8 cellular contexts compared by ENCODE assay signal in genomic region chr6:142551145-142551811, GRCh38.
DNase-seq lines count a peak whose midpoint lies in the region; ATAC-seq lines count a peak whose summit lies in the region.

No MANE protein-coding gene starts in this region.

- H3K4me3 Mint-ChIP-seq in activated CD8-positive, alpha-beta memory T cell treated with anti-CD3 and anti-CD28 coated beads, Interleukin-2, amount 10 ng/mL, durations not matched to agents 7 days and 5 days: no peak overlapping the region
- no peak overlapping the region for H3K4me3 Mint-ChIP-seq in stimulated activated memory B cell treated with anti-CD40 and anti-IgM and Interleukin-4, amounts not matched to agents 10 μg/mL and 1 μg/mL and 100 μg/mL, for 72 hours

- peak in 2 of 3 experiments; percentile 29 to 52 for DNase-seq in NCI-H1417 (lab: John Stamatoyannopoulos, UW)
- DNase-seq in NCI-H1417 treated with DMSO at 0.1 percent for 48 hours (lab: John Stamatoyannopoulos, UW): no peak
- DNase-seq in activated CD8-positive, alpha-beta memory T cell treated with anti-CD3 and anti-CD28 coated beads, Interleukin-2, amount 10 ng/mL, durations not matched to agents 7 days and 5 days: peak; percentile 62
- DNase-seq in glomerular visceral epithelial cell (ENCODE audit: extremely low spot score): peak; percentile 88
- DNase-seq in superior temporal gyrus (ENCODE audit: extremely low spot score): no peak
- no peak for DNase-seq in germinal center (ENCODE audit: low spot score)
- no peak for DNase-seq in NK-92 (lab: John Stamatoyannopoulos, UW; ENCODE audit: unreplicated experiment)

- H3K4me1 Mint-ChIP-seq in activated CD8-positive, alpha-beta memory T cell treated with anti-CD3 and anti-CD28 coated beads, Interleukin-2, amount 10 ng/mL, durations not matched to agents 7 days and 5 days: peaks cover 24% of the 10 kb centered on the region
- no peaks in the 10 kb centered on the region for H3K4me1 Mint-ChIP-seq in stimulated activated memory B cell treated with anti-CD40 and anti-IgM and Interleukin-4, amounts not matched to agents 10 μg/mL and 1 μg/mL and 100 μg/mL, for 72 hours

- H3K9me3 Mint-ChIP-seq in activated CD8-positive, alpha-beta memory T cell treated with anti-CD3 and anti-CD28 coated beads, Interleukin-2, amount 10 ng/mL, durations not matched to agents 7 days and 5 days (ENCODE audit: low read depth): no peaks in the 10 kb centered on the region
- H3K9me3 Mint-ChIP-seq in stimulated activated memory B cell treated with anti-CD40 and anti-IgM and Interleukin-4, amounts not matched to agents 10 μg/mL and 1 μg/mL and 100 μg/mL, for 72 hours: no peaks in the 10 kb centered on the region

- CTCF ChIA-PET in activated CD8-positive, alpha-beta memory T cell treated with anti-CD3 and anti-CD28 coated beads, Interleukin-2, amount 10 ng/mL, durations not matched to agents 7 days and 5 days (lab: Charles Lee): interaction anchor here (1.3 kb wide), 1 partner anchor 78 kb away, joined by 3 read pairs; no protein-coding TSS in a partner anchor

- no peaks in the 10 kb centered on the region for H3K36me3 Mint-ChIP-seq in activated CD8-positive, alpha-beta memory T cell treated with anti-CD3 and anti-CD28 coated beads, Interleukin-2, amount 10 ng/mL, durations not matched to agents 7 days and 5 days
- no peaks in the 10 kb centered on the region for H3K36me3 Mint-ChIP-seq in stimulated activated memory B cell treated with anti-CD40 and anti-IgM and Interleukin-4, amounts not matched to agents 10 μg/mL and 1 μg/mL and 100 μg/mL, for 72 hours

- ATAC-seq in activated CD8-positive, alpha-beta memory T cell treated with anti-CD3 and anti-CD28 coated beads, Interleukin-2, amount 10 ng/mL, durations not matched to agents 7 days and 5 days: peak; percentile 79
- peak; percentile 47 for ATAC-seq in stimulated activated memory B cell treated with anti-CD40 and anti-IgM and Interleukin-4, amounts not matched to agents 10 μg/mL and 1 μg/mL and 100 μg/mL, for 72 hours

- H3K27ac Mint-ChIP-seq in activated CD8-positive, alpha-beta memory T cell treated with anti-CD3 and anti-CD28 coated beads, Interleukin-2, amount 10 ng/mL, durations not matched to agents 7 days and 5 days: no peak overlapping the region
- no peak overlapping the region for H3K27ac Mint-ChIP-seq in stimulated activated memory B cell treated with anti-CD40 and anti-IgM and Interleukin-4, amounts not matched to agents 10 μg/mL and 1 μg/mL and 100 μg/mL, for 72 hours

- peaks cover 22% of the 10 kb centered on the region for H3K27me3 Mint-ChIP-seq in activated CD8-positive, alpha-beta memory T cell treated with anti-CD3 and anti-CD28 coated beads, Interleukin-2, amount 10 ng/mL, durations not matched to agents 7 days and 5 days
- H3K27me3 Mint-ChIP-seq in stimulated activated memory B cell treated with anti-CD40 and anti-IgM and Interleukin-4, amounts not matched to agents 10 μg/mL and 1 μg/mL and 100 μg/mL, for 72 hours: peaks cover 49% of the 10 kb centered on the region

Comparison
In these comparisons a context has a peak if more than half of its experiments do, and no peak if none do; other contexts are left out.
1. DNase-seq: peak in NCI-H1417 (2 of 3), activated CD8-positive, alpha-beta memory T cell treated with anti-CD3 and anti-CD28 coated beads, Interleukin-2, amount 10 ng/mL, durations not matched to agents 7 days and 5 days (single experiment) and glomerular visceral epithelial cell (single experiment); none in NCI-H1417 treated with DMSO at 0.1 percent for 48 hours (single experiment), superior temporal gyrus (single experiment), germinal center (single experiment) and NK-92 (single experiment).